ENCODE assay signal across 8 cellular contexts in the genomic region with DNA sequence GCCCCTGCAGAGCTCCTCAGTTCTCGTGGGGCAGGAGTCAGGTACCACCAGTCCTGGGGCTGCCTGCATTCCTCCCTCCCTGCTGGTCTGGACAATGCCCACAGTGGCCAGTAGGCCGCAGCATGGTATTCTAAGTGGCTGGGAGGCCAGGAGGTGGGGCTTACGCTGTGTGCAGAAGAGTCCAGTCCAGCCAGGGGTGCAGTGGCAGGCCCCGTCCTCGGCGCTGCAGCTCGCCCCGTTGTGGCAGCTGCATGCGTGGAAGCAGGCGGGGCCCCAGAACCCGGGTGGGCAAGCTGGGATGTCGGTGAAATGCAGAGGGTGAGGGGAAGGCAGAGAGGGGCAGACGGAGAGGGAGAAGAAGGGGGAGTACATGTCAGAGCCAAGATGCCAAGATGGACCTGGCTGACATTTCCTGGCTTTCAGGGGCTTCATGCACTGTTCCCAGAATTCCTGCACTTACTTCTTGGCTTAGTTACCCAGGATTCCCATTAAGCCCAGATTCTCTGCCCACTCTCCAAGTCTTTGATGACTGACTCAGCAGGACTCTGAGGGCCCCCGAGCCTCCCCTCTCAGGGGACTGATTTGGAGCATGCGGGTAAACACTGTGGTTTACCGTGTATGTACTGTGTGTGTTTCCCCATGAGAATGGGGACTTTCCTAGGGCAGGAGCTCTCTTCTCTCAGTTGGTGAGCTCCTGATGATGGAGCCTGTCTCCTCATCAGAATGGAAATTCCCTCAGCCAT. TPM values are rescaled to one million over a fixed set of nuclear protein-coding genes. Genes with fewer than 3 reads are reported as not detected.
DNase-seq lines count a peak whose midpoint lies in the region; ATAC-seq, FAIRE-seq and TF ChIP-seq lines count a peak whose summit lies in the region.

No MANE protein-coding gene starts in this region.

- FAIRE-seq in H1 (lab: Jason Lieb, UNC), result no peak

- H2AK5ac ChIP-seq in H1 (ENCODE audit: low read depth, low read length), result no peak overlapping the region

- H3K4me3 ChIP-seq in H1 (ENCODE audit: extremely low read depth in 1 of 4, insufficient read depth in 2 of 4, low read depth in 3 of 4, low read length in 4 of 4), result no peak overlapping the region

- H2BK12ac ChIP-seq in H1 (ENCODE audit: low read depth, low read length), result no peak overlapping the region

- H3K23ac ChIP-seq in H1 (ENCODE audit: insufficient read length), result no peak overlapping the region

- H3K79me2 ChIP-seq in H1 (ENCODE audit: control insufficient read depth in 1 of 2, insufficient read depth in 2 of 2, low read length in 2 of 2), result no peaks in the 10 kb centered on the region

- TF ChIP-seq RAD21 in H1 (IDR thresholded peaks at IDR 0.05 in 1 of 2, conservative IDR thresholded peaks at IDR 0.05 in 1 of 2; ENCODE audit: low read depth in 2 of 2, low read length in 2 of 2), result peak; percentile 91 to 98

- peaks cover 0 to 8% (median 3%) of the 10 kb centered on the region in 4 experiments; a peak in 5 of 7 replicates for H3K4me1 ChIP-seq in H1 (replicated peaks in 1 of 4; ENCODE audit: control insufficient read depth in 3 of 4, insufficient read depth in 4 of 4, low read length in 3 of 4)

- TF ChIP-seq EP300 in H1 (IDR thresholded peaks at IDR 0.05; ENCODE audit: borderline replicate concordance in 1 of 2, low read depth in 2 of 2, low read length in 2 of 2), result 0 out of 3 replicates have a peak, but pooled peaks of 1 of the 2 experiments have one; percentile 22

- no peak overlapping the region for H3K18ac ChIP-seq in H1 (ENCODE audit: extremely low read depth, low read length)

- H4K91ac ChIP-seq in H1 (replicated peaks; ENCODE audit: insufficient read length, low read length), result no peak overlapping the region

- H3K27ac ChIP-seq in H1 (ENCODE audit: low read depth, low read length), result no peak overlapping the region

- H3K9ac ChIP-seq in H1 (replicated peaks in 1 of 4; ENCODE audit: extremely low read depth in 1 of 4, low read depth in 3 of 4, low read length in 3 of 4), result no peak overlapping the region

- peaks cover 0 to 4% of the 10 kb centered on the region in 2 experiments for H4K20me1 ChIP-seq in H1 (replicated peaks in 1 of 2; ENCODE audit: control insufficient read depth in 1 of 2, insufficient read depth in 2 of 2, low read length in 2 of 2)

- H2BK15ac ChIP-seq in H1 (ENCODE audit: low read length), result no peak overlapping the region

- peak; percentile 55 for ATAC-seq in HG03280 (IDR thresholded peaks at IDR 0.05; ENCODE audit: unreplicated experiment)

- POLR2A ChIA-PET in H1 (lab: Charles Lee; ENCODE audit: partially characterized antibody), result no interaction called here

- peaks cover 55% of the 10 kb centered on the region for H3K4me1 Mint-ChIP-seq in T-helper 1 cell treated with Interleukin-12 subunit alpha and Interleukin-12 subunit beta and Interleukin-4 antibody, amounts not matched to agents 30 μg/mL and 1 μg/mL, for 36 hours (ENCODE audit: low read depth)

- H3K14ac ChIP-seq in H1 (ENCODE audit: insufficient read length), result no peak overlapping the region

- no peaks in the 10 kb centered on the region for H3K27me3 Mint-ChIP-seq in T-helper 1 cell treated with Interleukin-12 subunit alpha and Interleukin-12 subunit beta and Interleukin-4 antibody, amounts not matched to agents 30 μg/mL and 1 μg/mL, for 36 hours (ENCODE audit: low read depth)

- H3K23me2 ChIP-seq in H1 (ENCODE audit: low read depth, low read length), result no peaks in the 10 kb centered on the region

- H3K4ac ChIP-seq in H1 (replicated peaks; ENCODE audit: insufficient read length, low read depth, low read length), result no peak overlapping the region

- peak; percentile 88 to 94 (median 91) for TF ChIP-seq CTCF in H1 (IDR thresholded peaks at IDR 0.05; ENCODE audit: control extremely low read depth in 1 of 3, insufficient read depth in 1 of 3, low read depth in 1 of 3, low read length in 3 of 3)

- H3K9me3 ChIP-seq in H1 (ENCODE audit: insufficient read depth in 2 of 2, low read depth in 1 of 2, low read length in 1 of 2), result no peaks in the 10 kb centered on the region

- no peaks in the 10 kb centered on the region for H3K27me3 ChIP-seq in H1 (replicated peaks in 1 of 4; ENCODE audit: control insufficient read depth in 3 of 4, extremely low read depth in 1 of 4, insufficient read depth in 3 of 4, low read length in 3 of 4)

- DNase-seq in Daoy (ENCODE audit: low read depth), result peak; percentile 74
- peak; percentile 61 for DNase-seq in GM19238 (ENCODE audit: insufficient read length, low spot score)
- peak; percentile 47 to 81 for DNase-seq in H1 (ENCODE audit: low read depth in 1 of 2, low spot score in 2 of 2)
- peak; percentile 72 for DNase-seq in midbrain (lab: John Stamatoyannopoulos, UW)
- DNase-seq in superior temporal gyrus (ENCODE audit: extremely low spot score), result peak; percentile 81
- DNase-seq in activated CD4-positive, CD25-positive, alpha-beta regulatory T cell (lab: John Stamatoyannopoulos, UW), result no peak

- H4K8ac ChIP-seq in H1 (ENCODE audit: extremely low read depth, insufficient read depth, low read length), result no peak overlapping the region

- WGBS in H1 (ENCODE audit: extremely low coverage in 1 of 2, insufficient coverage in 1 of 2, insufficient read length in 1 of 2, insufficient replicate concordance in 2 of 2, low coverage in 1 of 2, low lambda C conversion rate in 2 of 2, missing lambda C conversion rate in 1 of 2), 2 experiments, result 70% methylated on average over 15 of the region's 16 CpGs; no CpG with 5 or more reads in 1 of the 2 experiments

- no peak overlapping the region for H4K5ac ChIP-seq in H1 (ENCODE audit: insufficient read length, low read depth, low read length)

- no peak overlapping the region for H2AFZ ChIP-seq in H1 (ENCODE audit: low read length)

- H3K56ac ChIP-seq in H1 (replicated peaks; ENCODE audit: insufficient read length, low read depth, low read length), result no peak overlapping the region

- peak overlapping the region; percentile 50; the same call in 1 of the 2 replicates for H2BK5ac ChIP-seq in H1 (ENCODE audit: low read depth, low read length)

- peaks cover 7% of the 10 kb centered on the region for H3K36me3 Mint-ChIP-seq in T-helper 1 cell treated with Interleukin-12 subunit alpha and Interleukin-12 subunit beta and Interleukin-4 antibody, amounts not matched to agents 30 μg/mL and 1 μg/mL, for 36 hours (ENCODE audit: low read depth)

- H2BK20ac ChIP-seq in H1 (ENCODE audit: low read length), result no peak overlapping the region

- CTCF ChIA-PET in H1 (lab: Charles Lee; ENCODE audit: partially characterized antibody), result interaction anchor here (0.6 to 6.2 kb wide), 35 partner anchors 8 to 850 kb away, joined by 3 to 46 read pairs (median 4); a partner anchor contains a TSS

- H3K27ac Mint-ChIP-seq in T-helper 1 cell treated with Interleukin-12 subunit alpha and Interleukin-12 subunit beta and Interleukin-4 antibody, amounts not matched to agents 30 μg/mL and 1 μg/mL, for 36 hours, result peak overlapping the region; percentile 92

- no peaks in the 10 kb centered on the region for H3K79me1 ChIP-seq in H1 (ENCODE audit: low read depth, low read length)

- H3K36me3 ChIP-seq in H1 (ENCODE audit: control insufficient read depth in 2 of 4, insufficient read depth in 4 of 4, low read length in 3 of 4), result no peaks in the 10 kb centered on the region

- H2BK120ac ChIP-seq in H1 (replicated peaks; ENCODE audit: low read depth, low read length), result no peak overlapping the region

- no peak for TF ChIP-seq POLR2A in H1 (IDR thresholded peaks at IDR 0.05; ENCODE audit: control extremely low read depth in 1 of 2, low read depth in 2 of 2, low read length in 2 of 2)

- H3K9me3 Mint-ChIP-seq in T-helper 1 cell treated with Interleukin-12 subunit alpha and Interleukin-12 subunit beta and Interleukin-4 antibody, amounts not matched to agents 30 μg/mL and 1 μg/mL, for 36 hours, result no peaks in the 10 kb centered on the region

- peak overlapping the region; percentile 46 for H3K4me3 Mint-ChIP-seq in T-helper 1 cell treated with Interleukin-12 subunit alpha and Interleukin-12 subunit beta and Interleukin-4 antibody, amounts not matched to agents 30 μg/mL and 1 μg/mL, for 36 hours

- no peak overlapping the region for H3K4me2 ChIP-seq in H1 (ENCODE audit: insufficient read depth in 1 of 2, low read depth in 2 of 2, low read length in 2 of 2)

TF ChIP-seq in H1, 55 proteins besides CTCF, POLR2A, EP300 and RAD21:
- no peak for TF ChIP-seq MAFK (IDR thresholded peaks at IDR 0.05; ENCODE audit: low read depth, low read length)
- peak; percentile 95 for TF ChIP-seq TEAD4 (IDR thresholded peaks at IDR 0.05; ENCODE audit: low read depth, low read length)
- no peak for TF ChIP-seq JUN (IDR thresholded peaks at IDR 0.05; ENCODE audit: low read depth, low read length)
- TF ChIP-seq TAF7 (optimal IDR thresholded peaks at IDR 0.05; ENCODE audit: borderline replicate concordance, low read depth, low read length), result peak; percentile 41
- TF ChIP-seq, protein P1, sequence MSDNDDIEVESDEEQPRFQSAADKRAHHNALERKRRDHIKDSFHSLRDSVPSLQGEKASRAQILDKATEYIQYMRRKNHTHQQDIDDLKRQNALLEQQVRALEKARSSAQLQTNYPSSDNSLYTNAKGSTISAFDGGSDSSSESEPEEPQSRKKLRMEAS (IDR thresholded peaks at IDR 0.05), result peak; percentile 49; the same call in 1 of the 2 replicates
- TF ChIP-seq HDAC2 (IDR thresholded peaks at IDR 0.05; ENCODE audit: borderline replicate concordance in 1 of 2, low read depth in 2 of 2, low read length in 2 of 2), result no peak
- TF ChIP-seq YY1 (IDR thresholded peaks at IDR 0.05; ENCODE audit: low read depth, low read length), result 0 out of 2 replicates have a peak, but pooled peaks have one; percentile 29

RNA-seq across cellular contexts. Expression of a gene that starts 47.5 kb away (rescaled TPM):
- total RNA-seq in Daoy (2014; rRNA removed; shearing (Covaris generic)), result 199 and 200 TPM in 2 replicates
- 247 and 254 TPM in 2 replicates for total RNA-seq in H1 (2021; fragmentation: NEBNext Ultra II Directional; extraction: Animal tissue kit (Norgen Biotek cat#: 25700))
- polyA plus RNA-seq in H1 (2011; rRNA removed), result 141 and 211 TPM in 2 replicates
- polyA plus RNA-seq in H1 (2011; cell fraction: cytosol; rRNA removed), result 272 TPM
- polyA plus RNA-seq in H1 (2011; cell fraction: nucleus; rRNA removed), result 63.0 TPM
- 251 to 406 TPM (median 294 TPM) in 4 replicates for polyA plus RNA-seq in H1 (2012, experiment 1 of 2)
- 121 TPM for polyA plus RNA-seq in H1 (2012, experiment 2 of 2)
- 211 TPM for polyA plus RNA-seq in H1 (2013, experiment 1 of 2)
- 229 TPM for polyA plus RNA-seq in H1 (2013, experiment 2 of 2)
- polyA minus RNA-seq in H1 (2011; rRNA and poly(A)+ RNA removed), result 212 and 347 TPM in 2 replicates
- polyA minus RNA-seq in H1 (2011; cell fraction: cytosol; rRNA and poly(A)+ RNA removed), result 74.1 TPM
- 32.8 TPM for polyA minus RNA-seq in H1 (2011; cell fraction: nucleus; rRNA and poly(A)+ RNA removed)

Comparison
In these comparisons a context has a peak if more than half of its experiments do, and no peak if none do; other contexts are left out.
1. DNase-seq: peak in Daoy (single experiment), GM19238 (single experiment), H1 (2 of 2), midbrain (single experiment) and superior temporal gyrus (single experiment); none in activated CD4-positive, CD25-positive, alpha-beta regulatory T cell (0 of 4).